Comparison of ENCODE assay signal across 1 cellular context in the genomic region with DNA sequence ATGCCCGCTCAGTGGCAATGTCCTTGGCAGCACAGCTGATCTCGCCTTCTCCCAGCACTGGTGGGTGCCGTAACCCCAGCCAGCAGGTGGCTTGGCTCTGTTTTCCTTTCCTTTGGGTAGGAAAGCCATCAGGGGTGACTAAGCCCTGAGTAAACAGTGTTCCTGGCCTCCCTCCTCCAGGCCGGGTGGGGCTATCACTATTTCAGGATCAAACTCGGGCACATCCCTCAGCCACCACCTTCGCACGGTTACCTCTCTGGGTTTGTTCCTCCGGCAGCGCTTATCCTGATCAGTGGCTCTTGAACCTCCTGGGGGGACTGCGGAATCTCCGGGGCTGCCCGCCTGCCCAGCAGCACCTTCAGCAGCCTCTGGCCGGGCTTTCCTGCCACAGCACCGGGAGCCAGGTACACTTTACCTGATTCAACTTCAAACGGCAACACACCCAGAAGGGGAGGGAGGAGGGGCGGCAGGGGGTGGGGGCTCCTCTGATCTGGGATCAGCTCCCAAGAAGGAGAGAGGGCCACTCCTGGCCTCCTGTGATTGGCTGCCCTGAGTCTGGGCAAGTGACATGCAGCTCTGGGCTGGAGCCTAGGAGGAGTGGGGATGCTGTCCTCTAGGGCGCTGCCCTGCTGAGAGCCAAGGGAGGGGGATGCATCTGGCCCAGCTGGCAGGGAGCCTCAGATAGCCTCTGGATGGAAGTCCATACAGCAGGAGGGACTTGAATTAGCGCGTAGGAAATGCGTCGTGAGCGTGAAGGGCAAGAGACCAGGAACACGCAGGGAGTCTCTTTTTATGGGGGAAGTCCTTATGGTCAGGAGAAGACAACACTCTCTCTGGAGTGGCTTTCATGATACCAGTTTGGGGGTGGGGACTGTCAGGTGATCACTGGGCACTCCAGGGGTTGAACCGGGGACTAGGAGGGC.
A peak's percentile ranks its signal among the peaks of the same experiment; 100 is the strongest.
TF ChIP-seq lines count a peak whose summit lies in the region.

A gene with protein sequence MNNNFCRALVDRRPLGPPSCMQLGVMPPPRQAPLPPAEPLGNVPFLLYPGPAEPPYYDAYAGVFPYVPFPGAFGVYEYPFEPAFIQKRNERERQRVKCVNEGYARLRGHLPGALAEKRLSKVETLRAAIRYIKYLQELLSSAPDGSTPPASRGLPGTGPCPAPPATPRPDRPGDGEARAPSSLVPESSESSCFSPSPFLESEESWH (minus strand): TSS at position 353 of the 923 bp plus-strand sequence. CDS start 11,812 bp downstream, outside the sequence.

TF ChIP-seq in HepG2, 621 proteins besides CTCF, POLR2A, EP300 and RAD21 (continued from another document):
- TF ChIP-seq, protein P1, sequence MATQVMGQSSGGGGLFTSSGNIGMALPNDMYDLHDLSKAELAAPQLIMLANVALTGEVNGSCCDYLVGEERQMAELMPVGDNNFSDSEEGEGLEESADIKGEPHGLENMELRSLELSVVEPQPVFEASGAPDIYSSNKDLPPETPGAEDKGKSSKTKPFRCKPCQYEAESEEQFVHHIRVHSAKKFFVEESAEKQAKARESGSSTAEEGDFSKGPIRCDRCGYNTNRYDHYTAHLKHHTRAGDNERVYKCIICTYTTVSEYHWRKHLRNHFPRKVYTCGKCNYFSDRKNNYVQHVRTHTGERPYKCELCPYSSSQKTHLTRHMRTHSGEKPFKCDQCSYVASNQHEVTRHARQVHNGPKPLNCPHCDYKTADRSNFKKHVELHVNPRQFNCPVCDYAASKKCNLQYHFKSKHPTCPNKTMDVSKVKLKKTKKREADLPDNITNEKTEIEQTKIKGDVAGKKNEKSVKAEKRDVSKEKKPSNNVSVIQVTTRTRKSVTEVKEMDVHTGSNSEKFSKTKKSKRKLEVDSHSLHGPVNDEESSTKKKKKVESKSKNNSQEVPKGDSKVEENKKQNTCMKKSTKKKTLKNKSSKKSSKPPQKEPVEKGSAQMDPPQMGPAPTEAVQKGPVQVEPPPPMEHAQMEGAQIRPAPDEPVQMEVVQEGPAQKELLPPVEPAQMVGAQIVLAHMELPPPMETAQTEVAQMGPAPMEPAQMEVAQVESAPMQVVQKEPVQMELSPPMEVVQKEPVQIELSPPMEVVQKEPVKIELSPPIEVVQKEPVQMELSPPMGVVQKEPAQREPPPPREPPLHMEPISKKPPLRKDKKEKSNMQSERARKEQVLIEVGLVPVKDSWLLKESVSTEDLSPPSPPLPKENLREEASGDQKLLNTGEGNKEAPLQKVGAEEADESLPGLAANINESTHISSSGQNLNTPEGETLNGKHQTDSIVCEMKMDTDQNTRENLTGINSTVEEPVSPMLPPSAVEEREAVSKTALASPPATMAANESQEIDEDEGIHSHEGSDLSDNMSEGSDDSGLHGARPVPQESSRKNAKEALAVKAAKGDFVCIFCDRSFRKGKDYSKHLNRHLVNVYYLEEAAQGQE (IDR thresholded peaks at IDR 0.05; ENCODE audit: borderline replicate concordance in 1 of 2, low read depth in 1 of 2, low read length in 2 of 2): no peak
- TF ChIP-seq, protein P2, sequence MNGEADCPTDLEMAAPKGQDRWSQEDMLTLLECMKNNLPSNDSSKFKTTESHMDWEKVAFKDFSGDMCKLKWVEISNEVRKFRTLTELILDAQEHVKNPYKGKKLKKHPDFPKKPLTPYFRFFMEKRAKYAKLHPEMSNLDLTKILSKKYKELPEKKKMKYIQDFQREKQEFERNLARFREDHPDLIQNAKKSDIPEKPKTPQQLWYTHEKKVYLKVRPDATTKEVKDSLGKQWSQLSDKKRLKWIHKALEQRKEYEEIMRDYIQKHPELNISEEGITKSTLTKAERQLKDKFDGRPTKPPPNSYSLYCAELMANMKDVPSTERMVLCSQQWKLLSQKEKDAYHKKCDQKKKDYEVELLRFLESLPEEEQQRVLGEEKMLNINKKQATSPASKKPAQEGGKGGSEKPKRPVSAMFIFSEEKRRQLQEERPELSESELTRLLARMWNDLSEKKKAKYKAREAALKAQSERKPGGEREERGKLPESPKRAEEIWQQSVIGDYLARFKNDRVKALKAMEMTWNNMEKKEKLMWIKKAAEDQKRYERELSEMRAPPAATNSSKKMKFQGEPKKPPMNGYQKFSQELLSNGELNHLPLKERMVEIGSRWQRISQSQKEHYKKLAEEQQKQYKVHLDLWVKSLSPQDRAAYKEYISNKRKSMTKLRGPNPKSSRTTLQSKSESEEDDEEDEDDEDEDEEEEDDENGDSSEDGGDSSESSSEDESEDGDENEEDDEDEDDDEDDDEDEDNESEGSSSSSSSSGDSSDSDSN (CRISPR knock-in tag; IDR thresholded peaks at IDR 0.05): 0 out of 2 replicates have a peak, but pooled peaks have one; percentile 23
- TF ChIP-seq HNRNPK (IDR thresholded peaks at IDR 0.05; ENCODE audit: low read depth, low read length, poor library complexity, severe bottlenecking) (no peak), GLI4 (CRISPR knock-in tag; IDR thresholded peaks at IDR 0.05; ENCODE audit: borderline replicate concordance) (no peak), GABPB1 (CRISPR knock-in tag; IDR thresholded peaks at IDR 0.05) (peak; percentile 19; the same call in 1 of the 2 replicates), PITX1 (CRISPR knock-in tag; IDR thresholded peaks at IDR 0.05) (peak; percentile 98), SMAD3 (CRISPR knock-in tag; IDR thresholded peaks at IDR 0.05) (no peak), ZFX (CRISPR knock-in tag; IDR thresholded peaks at IDR 0.05; ENCODE audit: low read depth) (peak; percentile 25; the same call in 1 of the 2 replicates), JUN (CRISPR knock-in tag; IDR thresholded peaks at IDR 0.05) (peak; percentile 85), FOSL2 (CRISPR knock-in tag; IDR thresholded peaks at IDR 0.05) (peak; percentile 97)
